8 cellular contexts compared by ENCODE assay signal in the genomic region with DNA sequence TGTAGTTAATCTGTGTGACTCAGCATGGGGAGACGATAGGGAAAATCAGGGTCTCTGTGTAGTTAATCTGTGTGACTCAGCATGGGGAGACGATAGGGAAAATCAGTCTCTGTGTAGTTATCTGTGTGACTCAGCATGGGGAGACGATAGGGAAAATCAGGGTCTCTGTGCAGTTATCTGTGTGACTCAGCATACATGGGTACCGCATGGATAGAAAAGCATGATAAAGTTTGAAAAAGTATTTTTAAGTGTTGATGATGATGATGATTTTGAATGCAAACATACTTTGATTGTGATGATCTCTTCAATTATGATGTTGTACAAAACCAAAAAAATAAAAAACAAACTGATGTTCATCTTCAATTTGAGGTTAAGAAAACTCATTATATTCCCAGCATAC.
DNase-seq lines count a peak whose midpoint lies in the region; ATAC-seq and TF ChIP-seq lines count a peak whose summit lies in the region.
"Not testable (repeated sequence)": the region's sequence is repeated elsewhere in the genome, so short reads cannot be mapped to it uniquely, and the experiment has no call there.

No MANE protein-coding gene starts in this region.

- no CpG with 5 or more reads among the region's 4 CpGs for WGBS in IMR-90 (ENCODE audit: extremely low coverage in 2 of 2, insufficient read length in 1 of 2), 2 experiments
- 8% methylated on average over 3 of the region's 4 CpGs for WGBS in SK-N-SH (ENCODE audit: low lambda C conversion rate)
- 67% methylated on average over 2 of the region's 4 CpGs for WGBS in hepatocyte (ENCODE audit: low lambda C conversion rate, missing lambda C conversion rate)
- WGBS in smooth muscle cell (ENCODE audit: low lambda C conversion rate), result 33% methylated on average over 2 of the region's 4 CpGs

- not testable (repeated sequence) for H2AFZ ChIP-seq in IMR-90 (replicated peaks; ENCODE audit: low read length, poor library complexity); SK-N-SH (ENCODE audit: low read depth); hepatocyte; smooth muscle cell (ENCODE audit: low read depth)

- not testable (repeated sequence) for H4K20me1 ChIP-seq in IMR-90 (ENCODE audit: insufficient read depth, low read length); SK-N-SH (ENCODE audit: insufficient read depth); hepatocyte (ENCODE audit: insufficient read depth, poor library complexity, severe bottlenecking); smooth muscle cell (ENCODE audit: low read depth)

- H4K5ac ChIP-seq in IMR-90 (ENCODE audit: low read depth, low read length), result not testable (repeated sequence)

- H2AK5ac ChIP-seq in IMR-90 (ENCODE audit: low read depth, low read length), result not testable (repeated sequence)

- not testable (repeated sequence) for H3K18ac ChIP-seq in IMR-90 (ENCODE audit: low read depth, low read length)

- not testable (repeated sequence) for H3K56ac ChIP-seq in IMR-90 (ENCODE audit: extremely low read depth, insufficient read depth, low read length)

- not testable (repeated sequence) for H3K27me3 ChIP-seq in A673 (replicated peaks; ENCODE audit: insufficient read depth, low read depth, low read length, poor library complexity); IMR-90 (ENCODE audit: control insufficient read depth, insufficient read depth, low read length); SK-N-SH (ENCODE audit: insufficient read depth); hepatocyte; smooth muscle cell (ENCODE audit: low read depth)

- not testable (repeated sequence) for DNase-seq in A673 (ENCODE audit: low spot score); HFFc6; SK-N-SH; chondrocyte (ENCODE audit: low spot score); hepatocyte (ENCODE audit: low spot score); smooth muscle cell (lab: John Stamatoyannopoulos, UW; ENCODE audit: unreplicated experiment)
- DNase-seq in IMR-90 (peak; percentile 53), amniotic epithelial cell (ENCODE audit: low read depth) (peak; percentile 24)

- TSS peak; percentile 86 for BruUV-seq in A673 (replicated peaks; lab: Mats Ljungman, UMichigan)
- BruUV-seq in IMR-90 (replicated peaks; lab: Mats Ljungman, UMichigan), result not testable (repeated sequence)

- not testable (repeated sequence) for H3K9me1 ChIP-seq in IMR-90 (ENCODE audit: insufficient read depth, low read length)

- intact Hi-C loops in A673 (cut with micrococcal nuclease; ENCODE audit: unreplicated experiment); IMR-90 (cut with micrococcal nuclease): not testable (repeated sequence)

- not testable (repeated sequence) for H3K36me3 Mint-ChIP-seq in HFFc6 (ENCODE audit: low read depth); chondrocyte (ENCODE audit: low read depth)

- peak overlapping the region; percentile 60 for H3K27ac Mint-ChIP-seq in HFFc6
- peak overlapping the region; percentile 3 for H3K27ac Mint-ChIP-seq in chondrocyte (ENCODE audit: unreplicated experiment)

- H3K9me2 ChIP-seq in SK-N-SH; hepatocyte (replicated peaks; ENCODE audit: insufficient read depth): not testable (repeated sequence)

- TF ChIP-seq EP300 in SK-N-SH (IDR thresholded peaks at IDR 0.05; ENCODE audit: borderline replicate concordance in 1 of 2, low read depth in 1 of 2, low read length in 1 of 2), result not testable (repeated sequence)

- H3K4ac ChIP-seq in IMR-90 (ENCODE audit: low read depth, low read length), result not testable (repeated sequence)

- H3K36me3 ChIP-seq in A673 (ENCODE audit: insufficient read depth, low read length, poor library complexity, severe bottlenecking); IMR-90 (ENCODE audit: control insufficient read depth, insufficient read depth, low read length); SK-N-SH (replicated peaks in 1 of 2; ENCODE audit: control insufficient read depth in 1 of 2, insufficient read depth in 2 of 2, low read length in 1 of 2); hepatocyte (replicated peaks; ENCODE audit: insufficient read depth, low read depth); smooth muscle cell (ENCODE audit: low read depth): not testable (repeated sequence)

- not testable (repeated sequence) for H3K27me3 Mint-ChIP-seq in HFFc6 (ENCODE audit: insufficient read depth); chondrocyte (ENCODE audit: low read depth)

- not testable (repeated sequence) for H3K9me3 ChIP-seq in A673 (ENCODE audit: low read depth, low read length, poor library complexity, severe bottlenecking); IMR-90 (ENCODE audit: control insufficient read depth, insufficient read depth, low read length); SK-N-SH; hepatocyte (ENCODE audit: low read depth); smooth muscle cell (replicated peaks; ENCODE audit: low read depth)

- H3K27ac ChIP-seq in A673 (ENCODE audit: low read depth, low read length, poor library complexity, severe bottlenecking), result peak overlapping the region; percentile 64
- H3K27ac ChIP-seq in IMR-90 (ENCODE audit: insufficient read depth, low read length), result peak overlapping the region; percentile 16; the same call in 1 of the 2 replicates
- H3K27ac ChIP-seq in SK-N-SH (ENCODE audit: low read depth in 2 of 2, low read length in 1 of 2), result peak overlapping the region in 1 of 2 experiments; percentile 80; a peak in 2 of 4 replicates
- peak overlapping the region; percentile 34 for H3K27ac ChIP-seq in hepatocyte
- H3K27ac ChIP-seq in smooth muscle cell (ENCODE audit: low read depth), result peak overlapping the region; percentile 74

- H3K4me3 ChIP-seq in A673 (ENCODE audit: low read depth, low read length, poor library complexity, severe bottlenecking); IMR-90 (ENCODE audit: insufficient read depth, low read depth, low read length); SK-N-SH (ENCODE audit: low read depth in 2 of 2, low read length in 1 of 2); hepatocyte; smooth muscle cell: not testable (repeated sequence)

- H2BK20ac ChIP-seq in IMR-90 (ENCODE audit: low read depth, low read length), result not testable (repeated sequence)

- not testable (repeated sequence) for ATAC-seq in IMR-90 (ENCODE audit: low read depth)

- not testable (repeated sequence) for H2AK9ac ChIP-seq in IMR-90 (replicated peaks; ENCODE audit: low read depth, low read length, poor library complexity)

- H3K4me2 ChIP-seq in IMR-90 (ENCODE audit: low read depth, low read length); SK-N-SH; hepatocyte; smooth muscle cell: not testable (repeated sequence)

- TF ChIP-seq RAD21 in IMR-90 (IDR thresholded peaks at IDR 0.05; ENCODE audit: low read length); SK-N-SH (IDR thresholded peaks at IDR 0.05; ENCODE audit: low read length): not testable (repeated sequence)

- CTCF ChIA-PET in A673 (lab: Charles Lee); IMR-90 (lab: Yijun Ruan, JAX); SK-N-SH (lab: Yijun Ruan, JAX): not testable (repeated sequence)

- H3K4me1 Mint-ChIP-seq in HFFc6 (ENCODE audit: low read depth), result not testable (repeated sequence)
- H3K4me1 Mint-ChIP-seq in chondrocyte (ENCODE audit: low read depth), result peaks cover 32% of the 10 kb centered on the region

- peak overlapping the region; percentile 69 for H2BK5ac ChIP-seq in IMR-90 (ENCODE audit: low read depth, low read length, poor library complexity, severe bottlenecking)

- H3F3A ChIP-seq in SK-N-SH (replicated peaks; ENCODE audit: insufficient read depth) (peaks cover 25% of the 10 kb centered on the region), smooth muscle cell (ENCODE audit: low read depth) (peaks cover 15% of the 10 kb centered on the region)

- not testable (repeated sequence) for H3K9me3 Mint-ChIP-seq in HFFc6; chondrocyte (ENCODE audit: low read depth)

- H3K4me1 ChIP-seq in A673 (ENCODE audit: insufficient read depth, low read length, poor library complexity, severe bottlenecking) (peaks cover 23% of the 10 kb centered on the region), smooth muscle cell (ENCODE audit: low read depth) (peaks cover 17% of the 10 kb centered on the region)
- not testable (repeated sequence) for H3K4me1 ChIP-seq in IMR-90 (ENCODE audit: control insufficient read depth, insufficient read depth, low read length); SK-N-SH (ENCODE audit: control insufficient read depth in 1 of 2, insufficient read depth in 2 of 2, low read depth in 1 of 2, low read length in 1 of 2); hepatocyte (ENCODE audit: insufficient read depth)

- H3K14ac ChIP-seq in IMR-90 (replicated peaks; ENCODE audit: low read depth, low read length), result not testable (repeated sequence)

- POLR2A ChIA-PET in A673 (lab: Charles Lee; ENCODE audit: low non-redundant PET); IMR-90 (lab: Charles Lee; ENCODE audit: unreplicated experiment); SK-N-SH (lab: Yijun Ruan, JAX): not testable (repeated sequence)

- not testable (repeated sequence) for H4K91ac ChIP-seq in IMR-90 (ENCODE audit: insufficient read depth, low read depth, low read length)

- in situ Hi-C loops in IMR-90 (cut with MboI; ENCODE audit: low sequenced_read_pairs), result not testable (repeated sequence)

- H3K4me3 Mint-ChIP-seq in HFFc6; chondrocyte (ENCODE audit: unreplicated experiment): not testable (repeated sequence)

- TF ChIP-seq POLR2A in IMR-90 (IDR thresholded peaks at IDR 0.05; ENCODE audit: low read depth, low read length), result not testable (repeated sequence)

- not testable (repeated sequence) for H3K79me2 ChIP-seq in SK-N-SH (ENCODE audit: insufficient read depth); hepatocyte; smooth muscle cell (ENCODE audit: low read depth)

- not testable (repeated sequence) for H3K79me1 ChIP-seq in IMR-90 (ENCODE audit: low read depth in 1 of 2, low read length in 2 of 2)

- not testable (repeated sequence) for TF ChIP-seq CTCF in A673 (conservative IDR thresholded peaks at IDR 0.05; ENCODE audit: low read depth, low read length); HFFc6 (IDR thresholded peaks at IDR 0.05); IMR-90 (conservative IDR thresholded peaks at IDR 0.05; ENCODE audit: low read depth, low read length); SK-N-SH (IDR thresholded peaks at IDR 0.05); chondrocyte (IDR thresholded peaks at IDR 0.05); hepatocyte (IDR thresholded peaks at IDR 0.05; ENCODE audit: poor library complexity); smooth muscle cell (IDR thresholded peaks at IDR 0.05; ENCODE audit: borderline replicate concordance, insufficient read depth, poor library complexity, severe bottlenecking)

- dilution Hi-C loops in IMR-90 (cut with HindIII; ENCODE audit: low sequenced_read_pairs, unreplicated experiment), result not testable (repeated sequence)

- H4K8ac ChIP-seq in IMR-90 (ENCODE audit: low read depth in 2 of 2, low read length in 2 of 2), result not testable (repeated sequence)

- 0 out of 2 replicates have a peak overlapping the region, but pooled peaks have one; percentile 27 for H2BK120ac ChIP-seq in IMR-90 (ENCODE audit: low read depth, low read length)

- not testable (repeated sequence) for H2BK15ac ChIP-seq in IMR-90 (ENCODE audit: low read depth, low read length)

- not testable (repeated sequence) for H3K23ac ChIP-seq in IMR-90 (ENCODE audit: low read depth, low read length)

- H3K9ac ChIP-seq in IMR-90 (ENCODE audit: low read depth, low read length); SK-N-SH; smooth muscle cell (ENCODE audit: low read depth): not testable (repeated sequence)
